ENCODE assay signal across 8 cellular contexts in the genomic region with DNA sequence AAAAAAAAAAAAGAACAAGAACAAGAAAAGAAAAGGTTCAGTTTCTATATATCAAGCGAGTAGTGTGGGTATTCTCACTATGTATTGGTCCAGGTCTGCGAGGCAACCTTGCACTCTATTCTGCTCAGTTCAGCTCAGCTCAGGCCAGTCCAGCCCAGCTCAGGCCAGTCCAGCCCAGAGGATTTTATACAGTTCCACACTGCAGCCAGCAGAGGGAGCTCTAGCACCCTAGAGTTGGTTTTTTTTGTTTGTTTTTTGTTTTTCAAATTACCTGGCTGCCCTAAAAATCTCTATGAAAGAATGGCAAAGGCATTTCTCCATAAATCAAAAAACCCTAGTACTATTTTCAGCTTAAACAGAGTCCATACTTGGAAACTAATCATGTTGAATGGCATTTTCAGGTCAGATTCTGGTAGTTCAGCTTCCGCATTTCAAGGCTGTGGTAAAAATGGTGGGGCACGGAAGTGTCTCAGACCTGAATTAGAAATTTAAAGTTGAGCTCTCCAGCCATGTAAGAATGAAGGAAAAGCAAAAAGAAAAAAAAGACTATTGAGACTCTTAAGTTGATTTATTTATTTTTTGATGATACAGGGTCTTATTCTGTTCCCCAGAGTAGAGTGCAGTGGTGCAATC. TPM values are rescaled to one million over a fixed set of nuclear protein-coding genes. Genes with fewer than 3 reads are reported as not detected.
DNase-seq lines count a peak whose midpoint lies in the region; ATAC-seq and TF ChIP-seq lines count a peak whose summit lies in the region.

No MANE protein-coding gene starts in this region.

- H3K9ac ChIP-seq in GM23248: 0 out of 2 replicates have a peak overlapping the region, but pooled peaks have one; percentile 5

- DNase-seq in COLO668 (lab: John Stamatoyannopoulos, UW; ENCODE audit: unreplicated experiment): peak; percentile 70
- DNase-seq in GM23248: peak; percentile 57
- DNase-seq in NCI-H774 (lab: John Stamatoyannopoulos, UW): peak; percentile 51
- DNase-seq in activated T-cell treated with anti-CD3 and anti-CD28 coated beads for 4 hours: peak; percentile 21
- peak; percentile 62 for DNase-seq in fibroblast of the aortic adventitia (ENCODE audit: low read depth)
- peak; percentile 62 for DNase-seq in osteoblast (ENCODE audit: insufficient read length, low spot score, missing footprints)
- no peak for DNase-seq in OCI-M2 (lab: John Stamatoyannopoulos, UW; ENCODE audit: unreplicated experiment)

- H3K4me1 ChIP-seq in GM23248 (ENCODE audit: insufficient read depth) (no peaks in the 10 kb centered on the region), osteoblast (ENCODE audit: insufficient read depth, low read length) (no peaks in the 10 kb centered on the region)

- in situ Hi-C loops in GM23248 (cut with MboI): no loop called here

- no peaks in the 10 kb centered on the region for H3K79me2 ChIP-seq in GM23248 (ENCODE audit: insufficient read depth)
- no peaks in the 10 kb centered on the region for H3K79me2 ChIP-seq in osteoblast (ENCODE audit: insufficient read depth, low read length)

- H3K4me3 ChIP-seq in GM23248 (no peak overlapping the region), fibroblast of the aortic adventitia (ENCODE audit: low read depth, low read length) (no peak overlapping the region), osteoblast (ENCODE audit: insufficient read depth, low read length) (no peak overlapping the region)

- H3K9me2 ChIP-seq in GM23248 (ENCODE audit: insufficient read depth): no peaks in the 10 kb centered on the region

- H2AFZ ChIP-seq in GM23248 (no peak overlapping the region), osteoblast (ENCODE audit: low read length) (no peak overlapping the region)

- H3K4me2 ChIP-seq in GM23248 (ENCODE audit: unreplicated experiment) (no peak overlapping the region), osteoblast (ENCODE audit: insufficient read depth, low read length) (no peak overlapping the region)

- no peak overlapping the region for H3K27ac ChIP-seq in GM23248
- peak overlapping the region; percentile 26 for H3K27ac ChIP-seq in osteoblast (ENCODE audit: low read depth, low read length)

- peaks cover 64% of the 10 kb centered on the region; the same call in 1 of the 2 replicates for H3K36me3 ChIP-seq in GM23248 (ENCODE audit: low read depth)
- H3K36me3 ChIP-seq in osteoblast (ENCODE audit: insufficient read depth, low read length): peaks cover 67% of the 10 kb centered on the region

- H4K20me1 ChIP-seq in GM23248 (ENCODE audit: insufficient read depth): no peaks in the 10 kb centered on the region
- no peaks in the 10 kb centered on the region for H4K20me1 ChIP-seq in osteoblast (ENCODE audit: insufficient read depth, low read length)

- 55 to 59% methylated on average over 4 of the region's 4 CpGs for WGBS in GM23248 (ENCODE audit: low coverage in 1 of 2, low lambda C conversion rate in 2 of 2, missing lambda C conversion rate in 2 of 2), 2 experiments

- H3F3A ChIP-seq in GM23248 (ENCODE audit: insufficient read depth): no peaks in the 10 kb centered on the region; the same call in 1 of the 2 replicates

- TF ChIP-seq CTCF in fibroblast of the aortic adventitia (IDR thresholded peaks at IDR 0.05; ENCODE audit: insufficient read depth, low read length) (peak; percentile 87), osteoblast (IDR thresholded peaks at IDR 0.05; ENCODE audit: extremely low read depth, low read depth, low read length) (peak; percentile 90)

- H3K9me3 ChIP-seq in GM23248 (ENCODE audit: low read depth): no peaks in the 10 kb centered on the region
- no peaks in the 10 kb centered on the region for H3K9me3 ChIP-seq in osteoblast (ENCODE audit: low read depth, low read length)

- H3K27me3 ChIP-seq in GM23248 (replicated peaks; ENCODE audit: insufficient read depth) (no peaks in the 10 kb centered on the region), osteoblast (ENCODE audit: insufficient read depth, low read length) (no peaks in the 10 kb centered on the region)

- no peak for ATAC-seq in GM19324 (IDR thresholded peaks at IDR 0.05; ENCODE audit: low FRiP score, unreplicated experiment)

RNA-seq across cellular contexts. Expression of a gene that starts 55.2 kb away (rescaled TPM):
- total RNA-seq in GM23248 (2014; rRNA removed; shearing (Covaris generic)): 39.4 and 63.6 TPM in 2 replicates
- 49.4 and 51.1 TPM in 2 replicates for polyA plus RNA-seq in GM23248 (2016; fragmentation: Nextera tagmentation; extraction: Ambion mirVana)
- total RNA-seq in fibroblast of the aortic adventitia (ENCODE audit: low replicate concordance) (43.3 and 59.9 TPM in 2 replicates), osteoblast (42.3 and 44.5 TPM in 2 replicates)
